ENCODE assay signal across 12 cellular contexts in the genomic region with DNA sequence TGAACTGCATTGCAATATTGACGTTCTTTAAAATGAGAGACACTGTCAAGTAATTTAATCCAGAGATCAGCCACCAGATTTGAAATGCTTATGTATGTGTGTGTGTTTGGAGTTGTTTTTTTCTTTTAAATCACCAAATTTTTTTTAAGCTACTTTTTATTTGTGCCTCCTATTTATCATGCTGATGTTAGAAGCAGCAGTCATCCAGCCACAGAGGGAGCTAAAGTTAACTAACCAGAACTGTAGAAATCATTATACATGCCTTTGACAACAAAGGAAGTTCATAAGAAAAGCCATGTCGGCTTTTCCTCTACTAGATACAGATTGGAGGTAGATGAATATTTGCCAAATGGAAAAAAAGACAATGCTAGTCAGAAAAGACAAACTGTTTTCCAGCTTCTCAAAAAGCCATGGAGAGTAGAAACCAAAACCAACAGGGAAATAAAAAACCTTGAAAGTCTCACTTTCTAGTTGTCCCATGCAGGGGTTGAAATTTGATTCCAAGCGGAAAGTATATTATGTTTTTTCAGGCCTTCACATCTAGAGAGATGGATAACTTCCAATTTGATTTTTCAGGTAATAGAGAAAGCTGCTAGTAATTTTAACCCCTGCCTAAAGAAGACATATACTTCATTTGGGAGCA. TPM values are rescaled to one million over a fixed set of nuclear protein-coding genes. Genes with fewer than 3 reads are reported as not detected.
DNase-seq lines count a peak whose midpoint lies in the region; ATAC-seq and TF ChIP-seq lines count a peak whose summit lies in the region.
"Had no signal": no experiment of that assay in that cellular context is flagged by ENCODE, and none has a peak within 500 bp of the region (broad histone marks: within the 10 kb centered on the region; RNA-seq: fewer than 3 reads in every experiment).

No MANE protein-coding gene starts in this region.

- intact Hi-C loops in stomach (cut with DNase I; ENCODE audit: low total_unique reads) = no loop called here

- TF ChIP-seq EP300 in stomach (IDR thresholded peaks at IDR 0.05) = no peak

- ATAC-seq in RWPE2 (ENCODE audit: low read depth) (no peak), HG02938 (IDR thresholded peaks at IDR 0.05; ENCODE audit: unreplicated experiment) (no peak)
- ATAC-seq: left lobe of liver had no signal

- H3K27ac ChIP-seq in RWPE2 (ENCODE audit: poor library complexity, severe bottlenecking) (no peak overlapping the region), stomach (no peak overlapping the region)
- H3K27ac ChIP-seq: SJCRH30 had no signal

- peaks cover 27% of the 10 kb centered on the region for H3K4me1 ChIP-seq in RWPE2 (ENCODE audit: insufficient read depth, poor library complexity, severe bottlenecking)
- peaks cover 25 to 73% (median 53%) of the 10 kb centered on the region in 4 donors for H3K4me1 ChIP-seq in stomach
- H3K4me1 ChIP-seq: SJCRH30 had no signal

- no peaks in the 10 kb centered on the region for H3K9me3 ChIP-seq in RWPE2 (ENCODE audit: severe bottlenecking)
- no peaks in the 10 kb centered on the region for H3K9me3 ChIP-seq in stomach
- H3K9me3 ChIP-seq: SJCRH30 had no signal

- H3K36me3 ChIP-seq in RWPE2 (ENCODE audit: low read depth) = peaks cover 8% of the 10 kb centered on the region; the same call in 1 of the 2 replicates
- no peaks in the 10 kb centered on the region for H3K36me3 ChIP-seq in stomach
- H3K36me3 ChIP-seq: SJCRH30 had no signal

- H3K27me3 ChIP-seq in RWPE2 (ENCODE audit: insufficient read depth, poor library complexity, severe bottlenecking) = no peaks in the 10 kb centered on the region
- H3K27me3 ChIP-seq in stomach = no peaks in the 10 kb centered on the region
- H3K27me3 ChIP-seq: SJCRH30 had no signal

- 55 to 63% (median 60%) methylated on average over 3 of the region's 3 CpGs for WGBS in stomach, 5 donors

- no peak for TF ChIP-seq POLR2A in stomach (IDR thresholded peaks at IDR 0.05)

- DNase-seq in DMS 273 treated with DMSO at 0.1 percent for 48 hours (lab: John Stamatoyannopoulos, UW) = peak; percentile 21
- peak; percentile 12 for DNase-seq in HCEC 1CT
- DNase-seq in RWPE2 (ENCODE audit: low spot score) = no peak
- DNase-seq in left kidney (ENCODE audit: low read depth, low spot score) = peak; percentile 48
- no peak for DNase-seq in stomach
- DNase-seq in NCI-H226 = no peak
- DNase-seq: activated CD4-positive, alpha-beta T cell treated with anti-CD3 and anti-CD28 coated beads for 1 hour; foreskin fibroblast; SJCRH30; stimulated activated CD4-positive, alpha-beta T cell treated with anti-CD3 and anti-CD28 coated beads, Interleukin-4, amount 100 ng/mL, for 1 hour had no signal

- peak; percentile 39 for TF ChIP-seq CTCF in RWPE2 (IDR thresholded peaks at IDR 0.05; ENCODE audit: poor library complexity, severe bottlenecking)
- TF ChIP-seq CTCF in stomach (IDR thresholded peaks at IDR 0.05) = no peak

- no peak overlapping the region for H3K4me3 ChIP-seq in RWPE2 (ENCODE audit: severe bottlenecking)
- no peak overlapping the region for H3K4me3 ChIP-seq in stomach
- H3K4me3 ChIP-seq: SJCRH30 had no signal

RNA-seq across cellular contexts. Expression of gene PURA, which starts 4.5 kb away (rescaled TPM):
- 10 to 100 TPM; 12.5 to 30.8 (median 28.7) TPM for total RNA-seq in stomach
- 1 to 10 TPM; 3.3 to 4.8 (median 4.6) TPM for polyA plus RNA-seq in stomach

RNA-seq across cellular contexts. Expression of gene IGIP, which starts 7.3 kb away (rescaled TPM):
- 10 to 100 TPM in 3 of 5 donors, 1 to 10 TPM in 2; 1.8 to 29.5 (median 14.3) TPM for total RNA-seq in stomach
- 1 to 10 TPM; 4.6 to 6.6 (median 6.1) TPM for polyA plus RNA-seq in stomach

RNA-seq across cellular contexts. Expression of gene CYSTM1, which starts 56.6 kb away (rescaled TPM):
- total RNA-seq in stomach = 1,000 to 10,000 TPM in 1 of 5 donors, 100 to 1,000 TPM in 3, 10 to 100 TPM in 1; 23.2 to 1,029 (median 220) TPM
- 1,000 to 10,000 TPM in 2 of 3 donors, 100 to 1,000 TPM in 1; 378 to 3,028 (median 2,014) TPM for polyA plus RNA-seq in stomach

Comparison
In these comparisons a context has a peak if more than half of its experiments do, and no peak if none do; other contexts are left out.
1. DNase-seq: peak in DMS 273 treated with DMSO at 0.1 percent for 48 hours (single experiment), HCEC 1CT (single experiment) and left kidney (single experiment); none in RWPE2 (single experiment), stomach (single experiment) and NCI-H226 (single experiment).